ENCODE assay signal across 9 cellular contexts in genomic region chr14:21868442-21869046, GRCh38.
DNase-seq lines count a peak whose midpoint lies in the region; ATAC-seq, FAIRE-seq and TF ChIP-seq lines count a peak whose summit lies in the region.
"Had no signal": no experiment of that assay in that cellular context is flagged by ENCODE, and none has a peak within 500 bp of the region (broad histone marks: within the 10 kb centered on the region; RNA-seq: fewer than 3 reads in every experiment).

No MANE protein-coding gene starts in this region.

- no peaks in the 10 kb centered on the region for H3K36me3 ChIP-seq in SJCRH30

- H3K27me3 ChIP-seq in SJCRH30 = no peaks in the 10 kb centered on the region; the same call in 1 of the 2 replicates

- no peaks in the 10 kb centered on the region for H3K4me1 ChIP-seq in SJCRH30

- DNase-seq in GM12892 (ENCODE audit: insufficient read length) (no peak), SJCRH30 (peak; percentile 21 to 61), glutamatergic neuron (peak; percentile 79), sciatic nerve (ENCODE audit: low spot score) (no peak), 8988T (no peak)
- DNase-seq in activated T-helper 9 cell treated with anti-CD3 and anti-CD28 coated beads, Interleukin-2, amount 50 U/mL, for 16 hours (ENCODE audit: low read depth) = peak; percentile 56

- H3K27ac ChIP-seq in 22Rv1 (no peak overlapping the region), SJCRH30 (no peak overlapping the region)

- ATAC-seq in HG03442 (IDR thresholded peaks at IDR 0.05; ENCODE audit: unreplicated experiment) (peak; percentile 76), sciatic nerve (peak; percentile 67)

- H3K4me1 Mint-ChIP-seq in glutamatergic neuron (ENCODE audit: low read depth, unreplicated experiment) = no peaks in the 10 kb centered on the region

- intact Hi-C loops in sciatic nerve (cut with DNase I) = no loop called here

- no peak overlapping the region for H3K4me3 ChIP-seq in SJCRH30
- H3K4me3 ChIP-seq: skin epidermis had no signal

- H3K36me3 Mint-ChIP-seq in glutamatergic neuron (ENCODE audit: unreplicated experiment) = peaks cover 5% of the 10 kb centered on the region

- no peak overlapping the region for H3K4me3 Mint-ChIP-seq in glutamatergic neuron (ENCODE audit: unreplicated experiment)

- H3K9me3 Mint-ChIP-seq in glutamatergic neuron (ENCODE audit: unreplicated experiment) = peaks cover 2% of the 10 kb centered on the region

- FAIRE-seq in GM12892 (lab: Jason Lieb, UNC) = peak; percentile 89

- H3K9me3 ChIP-seq in SJCRH30 (replicated peaks) = no peaks in the 10 kb centered on the region

- no peaks in the 10 kb centered on the region for H3K27me3 Mint-ChIP-seq in glutamatergic neuron (ENCODE audit: unreplicated experiment)

- TF ChIP-seq CTCF in 22Rv1 (IDR thresholded peaks at IDR 0.05) = peak; percentile 91
- TF ChIP-seq CTCF in glutamatergic neuron (IDR thresholded peaks at IDR 0.05; ENCODE audit: partially characterized antibody, unreplicated experiment) = peak; percentile 79

- no peak for TF ChIP-seq POLR2A in GM12892 (IDR thresholded peaks at IDR 0.05; ENCODE audit: low read depth, low read length)

- H3K27ac Mint-ChIP-seq in glutamatergic neuron (ENCODE audit: unreplicated experiment) = no peak overlapping the region

Comparison
In these comparisons a context has a peak if more than half of its experiments do, and no peak if none do; other contexts are left out.
1. DNase-seq: peak in SJCRH30 (2 of 2), activated T-helper 9 cell treated with anti-CD3 and anti-CD28 coated beads, Interleukin-2, amount 50 U/mL, for 16 hours (single experiment) and glutamatergic neuron (single experiment); none in GM12892 (single experiment), sciatic nerve (single experiment) and 8988T (single experiment).